9 cellular contexts compared by ENCODE assay signal in genomic region chr12:12070674-12071661, GRCh38. TPM values are rescaled to one million over a fixed set of nuclear protein-coding genes. Genes with fewer than 3 reads are reported as not detected.
DNase-seq lines count a peak whose midpoint lies in the region; ATAC-seq and TF ChIP-seq lines count a peak whose summit lies in the region.
"Had no signal": no experiment of that assay in that cellular context is flagged by ENCODE, and none has a peak within 500 bp of the region (broad histone marks: within the 10 kb centered on the region; RNA-seq: fewer than 3 reads in every experiment).

BCL2L14 (plus strand) TSS chr12:12070939; CDS start chr12:12079306, 8,367 bp downstream.

- peak within 1 kb of the TSS; percentile 90 for H3K27ac Mint-ChIP-seq in activated naive CD4-positive, alpha-beta T cell treated with anti-CD3 and anti-CD28 coated beads for 36 hours

- intact Hi-C loops in activated naive CD4-positive, alpha-beta T cell treated with anti-CD3 and anti-CD28 coated beads for 36 hours (cut with micrococcal nuclease), result loop anchor here (1.0 to 5.0 kb wide), 10 partner anchors 35 to 900 kb away; partner anchors contain the start of genes GPR19, LRP6 and SMIM10L1

- H3K4me3 Mint-ChIP-seq in activated naive CD4-positive, alpha-beta T cell treated with anti-CD3 and anti-CD28 coated beads for 36 hours, result peak within 1 kb of the TSS; percentile 85

- ATAC-seq in foreskin keratinocyte (peak; percentile 51), GM21526 (IDR thresholded peaks at IDR 0.05; ENCODE audit: low FRiP score, unreplicated experiment) (no peak)

- peak; percentile 46 for TF ChIP-seq CTCF in foreskin keratinocyte (conservative IDR thresholded peaks at IDR 0.05)

- no peak within 1 kb of the TSS for H3K27ac ChIP-seq in foreskin keratinocyte

- peaks cover 36% of the 10 kb centered on the region for H3K4me1 Mint-ChIP-seq in activated naive CD4-positive, alpha-beta T cell treated with anti-CD3 and anti-CD28 coated beads for 36 hours (ENCODE audit: low read depth)

- CTCF ChIA-PET in activated naive CD4-positive, alpha-beta T cell treated with anti-CD3 and anti-CD28 coated beads for 36 hours (lab: Charles Lee), result interaction anchor here (0.6 to 2.5 kb wide), 16 partner anchors 12 to 634 kb away, joined by 3 to 9 read pairs (median 4); no protein-coding TSS in a partner anchor

- H3K27me3 Mint-ChIP-seq in activated naive CD4-positive, alpha-beta T cell treated with anti-CD3 and anti-CD28 coated beads for 36 hours (ENCODE audit: low read depth), result no peaks in the 10 kb centered on the region

- peak; percentile 52 for DNase-seq in activated naive CD4-positive, alpha-beta T cell treated with anti-CD3 and anti-CD28 coated beads for 36 hours
- DNase-seq in activated naive CD4-positive, alpha-beta T cell treated with anti-CD3 and anti-CD28 coated beads, Interleukin-2, amount 50 U/mL, for 16 hours, result no peak
- DNase-seq in OCI-M1 (lab: John Stamatoyannopoulos, UW) (peak; percentile 89), foreskin keratinocyte (no peak), ureter (ENCODE audit: low spot score) (no peak), anterior cingulate cortex (lab: John Stamatoyannopoulos, UW) (no peak), SW 1271 (lab: John Stamatoyannopoulos, UW) (no peak)
- DNase-seq: NCI-H2227 treated with DMSO at 0.1 percent for 48 hours had no signal

- no peaks in the 10 kb centered on the region for H3K36me3 Mint-ChIP-seq in activated naive CD4-positive, alpha-beta T cell treated with anti-CD3 and anti-CD28 coated beads for 36 hours (ENCODE audit: low read depth)

- H3K4me1 ChIP-seq in foreskin keratinocyte, result no peaks in the 10 kb centered on the region

- no peaks in the 10 kb centered on the region for H3K9me3 Mint-ChIP-seq in activated naive CD4-positive, alpha-beta T cell treated with anti-CD3 and anti-CD28 coated beads for 36 hours

- peaks cover 8% of the 10 kb centered on the region for H3K27me3 ChIP-seq in foreskin keratinocyte

RNA-seq across cellular contexts. Expression of gene BCL2L14, which starts in this region (rescaled TPM):
- total RNA-seq in activated naive CD4-positive, alpha-beta T cell treated with anti-CD3 and anti-CD28 coated beads for 36 hours, result 10 to 100 TPM; 19.4 to 21.8 TPM
- total RNA-seq in foreskin keratinocyte (not detected in 2 replicates), ureter (17.4 TPM)
- polyA plus RNA-seq in foreskin keratinocyte, result not detected in 2 replicates

Comparison
In these comparisons a context has a peak if more than half of its experiments do, and no peak if none do; other contexts are left out.
1. RNA of gene BCL2L14 (total RNA-seq): 19.4 to 21.8 TPM in activated naive CD4-positive, alpha-beta T cell treated with anti-CD3 and anti-CD28 coated beads for 36 hours and 17.4 TPM in ureter (single experiment); not detected in foreskin keratinocyte; every median in the first group is over 10 times any median in the second.
2. DNase-seq: peak in activated naive CD4-positive, alpha-beta T cell treated with anti-CD3 and anti-CD28 coated beads for 36 hours (single experiment) and OCI-M1 (single experiment); none in activated naive CD4-positive, alpha-beta T cell treated with anti-CD3 and anti-CD28 coated beads, Interleukin-2, amount 50 U/mL, for 16 hours (single experiment), foreskin keratinocyte (0 of 2), ureter (single experiment), anterior cingulate cortex (0 of 58) and SW 1271 (0 of 2).
3. Peak in ATAC-seq in foreskin keratinocyte; RNA of the gene not detected or under 1 TPM.